16 cellular contexts compared by ENCODE assay signal in the genomic region with DNA sequence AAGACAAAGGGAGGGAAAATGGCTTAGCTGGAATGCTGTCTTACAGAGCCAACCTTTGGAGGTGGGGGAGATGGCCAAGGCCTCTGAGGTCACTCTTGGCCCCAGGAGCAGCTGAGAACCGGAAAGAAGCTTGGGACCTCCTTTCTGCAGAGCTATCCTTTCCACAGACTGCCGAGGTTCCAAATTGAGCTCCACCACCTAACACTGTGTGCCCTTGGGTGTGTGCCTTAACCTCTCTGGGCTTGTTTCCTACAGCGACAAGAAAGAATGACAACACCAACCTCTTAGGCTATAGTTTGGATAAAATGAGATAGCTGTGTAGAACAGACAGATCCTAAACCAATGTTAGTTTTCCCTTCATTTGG. TPM values are rescaled to one million over a fixed set of nuclear protein-coding genes. Genes with fewer than 3 reads are reported as not detected.
DNase-seq lines count a peak whose midpoint lies in the region; ATAC-seq, FAIRE-seq and TF ChIP-seq lines count a peak whose summit lies in the region.
"Had no signal": no experiment of that assay in that cellular context is flagged by ENCODE, and none has a peak within 500 bp of the region (broad histone marks: within the 10 kb centered on the region; RNA-seq: fewer than 3 reads in every experiment).

No MANE protein-coding gene starts in this region.

- H3K27me3 ChIP-seq in GM23248 (replicated peaks; ENCODE audit: insufficient read depth), result 0 out of 2 replicates have a peak, but pooled peaks cover 3% of the 10 kb centered on the region
- H3K27me3 ChIP-seq in iPS-20b (ENCODE audit: insufficient read depth, low read length), result peaks cover 41% of the 10 kb centered on the region

- H4K20me1 ChIP-seq in GM23248 (ENCODE audit: insufficient read depth), result no peaks in the 10 kb centered on the region

- H3K4me3 ChIP-seq in A549, result peak overlapping the region; percentile 48; the same call in 2 of the 3 replicates
- H3K4me3 ChIP-seq in GM23248, result peak overlapping the region; percentile 78
- peak overlapping the region; percentile 91 for H3K4me3 ChIP-seq in SK-N-MC
- peak overlapping the region; percentile 77; the same call in 1 of the 2 replicates for H3K4me3 ChIP-seq in iPS-20b (ENCODE audit: low read length)

- POLR2A ChIA-PET in A549 (lab: Yijun Ruan, JAX), result no interaction called here

- no peak for TF ChIP-seq CTCF in A549 (IDR thresholded peaks at IDR 0.05)

- no peaks in the 10 kb centered on the region for H3K9me3 ChIP-seq in A549
- H3K9me3 ChIP-seq in GM23248 (ENCODE audit: low read depth), result no peaks in the 10 kb centered on the region
- no peaks in the 10 kb centered on the region for H3K9me3 ChIP-seq in SK-N-MC (ENCODE audit: low read depth, low read length)
- H3K9me3 ChIP-seq in iPS-20b (ENCODE audit: insufficient read depth, low read depth, low read length), result no peaks in the 10 kb centered on the region
- H3K9me3 ChIP-seq: esophagus muscularis mucosa, stomach had no signal

- TF ChIP-seq EP300 in A549 (IDR thresholded peaks at IDR 0.05), result no peak

- in situ Hi-C loops in GM23248 (cut with MboI), result no loop called here

- TF ChIP-seq POLR2A in A549 (IDR thresholded peaks at IDR 0.05; ENCODE audit: low read length), result no peak

- H3F3A ChIP-seq in GM23248 (ENCODE audit: insufficient read depth), result peaks cover 15% of the 10 kb centered on the region

- CTCF ChIA-PET in A549 (lab: Yijun Ruan, JAX), result interaction anchor here (0.7 to 10.1 kb wide), 23 partner anchors 12 to 161 kb away, joined by 3 to 228 read pairs (median 4); a partner anchor contains a TSS

- H3K36me3 ChIP-seq in GM23248 (ENCODE audit: low read depth), result no peaks in the 10 kb centered on the region
- no peaks in the 10 kb centered on the region; the same call in 1 of the 2 replicates for H3K36me3 ChIP-seq in SK-N-MC (ENCODE audit: insufficient read depth, low read length)
- peaks cover 13% of the 10 kb centered on the region for H3K36me3 ChIP-seq in iPS-20b (ENCODE audit: insufficient read depth, low read depth, low read length)

- H2AFZ ChIP-seq in GM23248, result peak overlapping the region; percentile 88

- H3K9ac ChIP-seq in GM23248 (peak overlapping the region; percentile 67), SK-N-MC (ENCODE audit: insufficient read length) (peak overlapping the region; percentile 85), iPS-20b (ENCODE audit: low read depth, low read length) (peak overlapping the region; percentile 60; the same call in 1 of the 2 replicates)

- H3K27ac ChIP-seq in A549, result peak overlapping the region; percentile 68 to 85; a peak in 5 of 6 replicates
- H3K27ac ChIP-seq in GM23248, result no peak overlapping the region
- H3K27ac ChIP-seq in SK-N-MC, result 0 out of 2 replicates have a peak overlapping the region, but pooled peaks have one; percentile 1
- H3K27ac ChIP-seq in iPS-20b (ENCODE audit: low read length), result no peak overlapping the region
- H3K27ac ChIP-seq: esophagus muscularis mucosa had no signal

- peaks cover 26% of the 10 kb centered on the region for H3K4me1 ChIP-seq in A549
- H3K4me1 ChIP-seq in GM23248 (ENCODE audit: insufficient read depth), result peaks cover 17% of the 10 kb centered on the region
- H3K4me1 ChIP-seq in iPS-20b (ENCODE audit: insufficient read depth, low read length), result peaks cover 6% of the 10 kb centered on the region; the same call in 1 of the 2 replicates

- no peak for DNase-seq in A549 (ENCODE audit: low read depth in 1 of 2, low spot score in 1 of 2)
- no peak for DNase-seq in GM23248
- DNase-seq in SK-N-MC (ENCODE audit: low read depth, low spot score), result no peak
- DNase-seq in ureter (ENCODE audit: low spot score), result no peak
- DNase-seq in effector CD4-positive, alpha-beta T cell, result no peak
- DNase-seq in CD1c-positive myeloid dendritic cell (ENCODE audit: extremely low spot score), result no peak
- DNase-seq: cortex of kidney, occipital lobe, small intestine had no signal

- no peak for ATAC-seq in A549
- ATAC-seq in GM21367 (IDR thresholded peaks at IDR 0.05; ENCODE audit: unreplicated experiment), result no peak

- H3K79me2 ChIP-seq in GM23248 (ENCODE audit: insufficient read depth), result no peaks in the 10 kb centered on the region

- 39% methylated on average over 3 of the region's 3 CpGs for WGBS in A549 (ENCODE audit: missing lambda C conversion rate)
- 41 to 53% methylated on average over 3 of the region's 3 CpGs for WGBS in GM23248 (ENCODE audit: low coverage in 1 of 2, low lambda C conversion rate in 2 of 2, missing lambda C conversion rate in 2 of 2), 2 experiments

- no peak for TF ChIP-seq RAD21 in A549 (conservative IDR thresholded peaks at IDR 0.05 in 1 of 2, IDR thresholded peaks at IDR 0.05 in 1 of 2)

- H3K9me2 ChIP-seq in GM23248 (ENCODE audit: insufficient read depth), result no peaks in the 10 kb centered on the region

- H3K4me2 ChIP-seq in A549 (peak overlapping the region; percentile 96), GM23248 (ENCODE audit: unreplicated experiment) (peak overlapping the region; percentile 98)

- FAIRE-seq in A549 (lab: Jason Lieb, UNC), result no peak
- FAIRE-seq: small intestine had no signal

TF ChIP-seq in A549, 52 proteins besides CTCF, POLR2A, EP300 and RAD21:
- TF ChIP-seq ZFP36 (IDR thresholded peaks at IDR 0.05; ENCODE audit: borderline replicate concordance, partially characterized antibody) (peak; percentile 80), EHMT2 (IDR thresholded peaks at IDR 0.05; ENCODE audit: low read depth) (no peak), HDAC2 (IDR thresholded peaks at IDR 0.05) (no peak), KDM1A (IDR thresholded peaks at IDR 0.05; ENCODE audit: low read depth) (peak; percentile 55)

RNA-seq across cellular contexts. Expression of a gene that starts 23.2 kb away (rescaled TPM):
- polyA plus RNA-seq in A549 (2011; rRNA removed) (9.2 and 10.6 TPM in 2 replicates), A549 (2017; fragmentation: RNase III; extraction: RNeasy Plus Mini Kit Qiagen cat#74134 plus additional on column Dnase treatment) (23.7 to 27.4 TPM (median 25.8 TPM) in 3 replicates), GM23248 (2016; fragmentation: Nextera tagmentation; extraction: Ambion mirVana) (0.80 and 1.1 TPM in 2 replicates)
- polyA plus RNA-seq in A549 (2012; cell fraction: cytosol; rRNA removed), result 60.9 and 116 TPM in 2 replicates
- 56.5 and 87.5 TPM in 2 replicates for polyA plus RNA-seq in A549 (2012; cell fraction: nucleus; rRNA removed)
- 4.1 and 8.9 TPM in 2 replicates for polyA minus RNA-seq in A549 (2011; rRNA and poly(A)+ RNA removed)
- total RNA-seq in GM23248 (2014; rRNA removed; shearing (Covaris generic)), result 0.32 TPM in 1 of 2 replicates, not detected in the other
- 1.5 TPM for total RNA-seq in ureter

RNA-seq across cellular contexts. Expression of a gene that starts 31.9 kb away (rescaled TPM):
- 4.6 and 5.3 TPM in 2 replicates for polyA plus RNA-seq in A549 (2011; rRNA removed)
- 3.5 and 4.4 TPM in 2 replicates for polyA plus RNA-seq in A549 (2012; cell fraction: cytosol; rRNA removed)
- polyA plus RNA-seq in A549 (2012; cell fraction: nucleus; rRNA removed), result 8.6 and 10.7 TPM in 2 replicates
- 1.0 to 1.3 TPM (median 1.1 TPM) in 3 replicates for polyA plus RNA-seq in A549 (2017; fragmentation: RNase III; extraction: RNeasy Plus Mini Kit Qiagen cat#74134 plus additional on column Dnase treatment)
- polyA minus RNA-seq in A549 (2011; rRNA and poly(A)+ RNA removed), result 8.3 and 8.7 TPM in 2 replicates
- total RNA-seq in GM23248 (2014; rRNA removed; shearing (Covaris generic)), result 6.2 and 9.3 TPM in 2 replicates
- polyA plus RNA-seq in GM23248 (2016; fragmentation: Nextera tagmentation; extraction: Ambion mirVana), result 7.1 and 7.7 TPM in 2 replicates
- 10.4 TPM for total RNA-seq in ureter

RNA-seq across cellular contexts. Expression of a gene that starts 47.0 kb away (rescaled TPM):
- polyA plus RNA-seq in A549 (2011; rRNA removed) (248 and 249 TPM in 2 replicates), A549 (2017; fragmentation: RNase III; extraction: RNeasy Plus Mini Kit Qiagen cat#74134 plus additional on column Dnase treatment) (172 to 184 TPM (median 179 TPM) in 3 replicates), GM23248 (2016; fragmentation: Nextera tagmentation; extraction: Ambion mirVana) (73.4 and 78.3 TPM in 2 replicates)
- 322 and 442 TPM in 2 replicates for polyA plus RNA-seq in A549 (2012; cell fraction: cytosol; rRNA removed)
- polyA plus RNA-seq in A549 (2012; cell fraction: nucleus; rRNA removed), result 167 and 200 TPM in 2 replicates
- polyA minus RNA-seq in A549 (2011; rRNA and poly(A)+ RNA removed), result 74.6 and 86.9 TPM in 2 replicates
- 29.0 and 48.3 TPM in 2 replicates for total RNA-seq in GM23248 (2014; rRNA removed; shearing (Covaris generic))
- 50.5 TPM for total RNA-seq in ureter

RNA-seq across cellular contexts. Expression of a gene that starts 53.8 kb away (rescaled TPM):
- polyA plus RNA-seq in A549 (2011; rRNA removed), result not detected in 2 replicates
- not detected in 2 replicates for polyA plus RNA-seq in A549 (2012; cell fraction: cytosol; rRNA removed)
- polyA plus RNA-seq in A549 (2012; cell fraction: nucleus; rRNA removed), result not detected in 2 replicates
- not detected in 3 replicates for polyA plus RNA-seq in A549 (2017; fragmentation: RNase III; extraction: RNeasy Plus Mini Kit Qiagen cat#74134 plus additional on column Dnase treatment)
- not detected in 2 replicates for polyA minus RNA-seq in A549 (2011; rRNA and poly(A)+ RNA removed)
- total RNA-seq in GM23248 (2014; rRNA removed; shearing (Covaris generic)), result not detected in 2 replicates
- not detected in 2 replicates for polyA plus RNA-seq in GM23248 (2016; fragmentation: Nextera tagmentation; extraction: Ambion mirVana)
- total RNA-seq in ureter, result not detected
- total RNA-seq: aorta; esophagus muscularis mucosa; left ventricle myocardium superior; occipital lobe; stomach; T-helper 2 cell treated with Interferon-gamma antibody and Interleukin-4, amounts not matched to agents 100 ng/mL and 5 ng/mL, for 36 hours had no signal
- polyA plus RNA-seq: aorta, small intestine, stomach had no signal

RNA-seq across cellular contexts. Expression of a gene that starts 56.6 kb away (rescaled TPM):
- polyA plus RNA-seq in A549 (2011; rRNA removed) (0.30 TPM in 2 replicates), A549 (2017; fragmentation: RNase III; extraction: RNeasy Plus Mini Kit Qiagen cat#74134 plus additional on column Dnase treatment) (0.12 to 0.22 TPM (median 0.13 TPM) in 3 replicates), GM23248 (2016; fragmentation: Nextera tagmentation; extraction: Ambion mirVana) (33.3 and 33.4 TPM in 2 replicates)
- 0.19 and 0.30 TPM in 2 replicates for polyA plus RNA-seq in A549 (2012; cell fraction: cytosol; rRNA removed)
- 0.52 and 1.5 TPM in 2 replicates for polyA plus RNA-seq in A549 (2012; cell fraction: nucleus; rRNA removed)
- 0.33 and 0.83 TPM in 2 replicates for polyA minus RNA-seq in A549 (2011; rRNA and poly(A)+ RNA removed)
- 23.2 and 57.7 TPM in 2 replicates for total RNA-seq in GM23248 (2014; rRNA removed; shearing (Covaris generic))
- total RNA-seq in ureter, result 27.2 TPM

Comparison
In these comparisons a context has a peak if more than half of its experiments do, and no peak if none do; other contexts are left out.
1. H3K27ac ChIP-seq: peak in A549 (2 of 2) and SK-N-MC (single experiment); none in GM23248 (single experiment) and iPS-20b (single experiment).
2. Peak in every context shown above with its lines, with median percentiles within 50 percentile points of each other: H3K4me3 ChIP-seq and H3K9ac ChIP-seq.